In genomic region chr10:8349610-8350249, GRCh38 we compare ENCODE assay signal across 27 cellular contexts.
DNase-seq lines count a peak whose midpoint lies in the region; ATAC-seq and TF ChIP-seq lines count a peak whose summit lies in the region.
"Had no signal": no experiment of that assay in that cellular context is flagged by ENCODE, and none has a peak within 500 bp of the region (broad histone marks: within the 10 kb centered on the region; RNA-seq: fewer than 3 reads in every experiment).

No MANE protein-coding gene starts in this region.

- H3K4me1 ChIP-seq in A673 (ENCODE audit: insufficient read depth, low read length, poor library complexity, severe bottlenecking) (peaks cover 30% of the 10 kb centered on the region), body of pancreas (no peaks in the 10 kb centered on the region)
- H3K4me1 ChIP-seq: tibial nerve had no signal

- no peak overlapping the region for H3K4me3 ChIP-seq in A673 (ENCODE audit: low read depth, low read length, poor library complexity, severe bottlenecking)
- H3K4me3 ChIP-seq in body of pancreas = no peak overlapping the region
- H3K4me3 ChIP-seq: lung, ovary, tibial nerve had no signal

- H3K9me3 ChIP-seq in A673 (ENCODE audit: low read depth, low read length, poor library complexity, severe bottlenecking) = no peaks in the 10 kb centered on the region
- no peaks in the 10 kb centered on the region for H3K9me3 ChIP-seq in body of pancreas
- H3K9me3 ChIP-seq: ovary, tibial nerve had no signal

- POLR2A ChIA-PET in A673 (lab: Charles Lee; ENCODE audit: low non-redundant PET) = no interaction called here
- POLR2A ChIA-PET in activated CD4-positive, alpha-beta memory T cell treated with anti-CD3 and anti-CD28 coated beads for 36 hours (lab: Charles Lee) = interaction anchor here (1.1 kb wide), 1 partner anchor 17 kb away, joined by 3 read pairs; no protein-coding TSS in a partner anchor

- H3K27ac ChIP-seq in A673 (ENCODE audit: low read depth, low read length, poor library complexity, severe bottlenecking) (no peak overlapping the region), body of pancreas (no peak overlapping the region)
- H3K27ac ChIP-seq: ovary, tibial nerve had no signal

- H3K27me3 Mint-ChIP-seq in activated CD4-positive, alpha-beta memory T cell treated with anti-CD3 and anti-CD28 coated beads for 36 hours = peaks cover 2% of the 10 kb centered on the region
- H3K27me3 Mint-ChIP-seq: activated B cell treated with CpG ODN at 0.5 μM for 24 hours had no signal

- H3K4me1 Mint-ChIP-seq in activated CD4-positive, alpha-beta memory T cell treated with anti-CD3 and anti-CD28 coated beads for 36 hours (ENCODE audit: low read depth) = peaks cover 3% of the 10 kb centered on the region
- H3K4me1 Mint-ChIP-seq: activated B cell treated with CpG ODN at 0.5 μM for 24 hours, CD14-positive monocyte had no signal

- ATAC-seq in body of pancreas (no peak), HG03442 (IDR thresholded peaks at IDR 0.05; ENCODE audit: unreplicated experiment) (no peak)
- ATAC-seq: activated CD8-positive, alpha-beta T cell treated with anti-CD3 and anti-CD28 coated beads, Interleukin-2, amount 10 ng/mL, durations not matched to agents 7 days and 5 days; HepG2 had no signal

- CTCF ChIA-PET in A673 (lab: Charles Lee) = no interaction called here
- CTCF ChIA-PET in activated CD4-positive, alpha-beta memory T cell treated with anti-CD3 and anti-CD28 coated beads for 36 hours (lab: Charles Lee) = no interaction called here

- H3K27ac Mint-ChIP-seq in activated CD4-positive, alpha-beta memory T cell treated with anti-CD3 and anti-CD28 coated beads for 36 hours = peak overlapping the region; percentile 78
- H3K27ac Mint-ChIP-seq: activated B cell treated with CpG ODN at 0.5 μM for 24 hours; activated CD8-positive, alpha-beta T cell treated with anti-CD3 and anti-CD28 coated beads, Interleukin-2, amount 10 ng/mL, durations not matched to agents 7 days and 5 days; CD14-positive monocyte; HFFc6 had no signal

- TF ChIP-seq CTCF in A673 (conservative IDR thresholded peaks at IDR 0.05; ENCODE audit: low read depth, low read length) (no peak), body of pancreas (IDR thresholded peaks at IDR 0.05) (no peak)

- H3K27me3 ChIP-seq in A673 (replicated peaks; ENCODE audit: insufficient read depth, low read depth, low read length, poor library complexity) (no peaks in the 10 kb centered on the region), body of pancreas (no peaks in the 10 kb centered on the region)
- H3K27me3 ChIP-seq: ovary, tibial nerve had no signal

- H3K36me3 Mint-ChIP-seq in activated CD4-positive, alpha-beta memory T cell treated with anti-CD3 and anti-CD28 coated beads for 36 hours = peaks cover 3% of the 10 kb centered on the region
- H3K36me3 Mint-ChIP-seq: CD14-positive monocyte had no signal

- H3K4me3 Mint-ChIP-seq in activated CD4-positive, alpha-beta memory T cell treated with anti-CD3 and anti-CD28 coated beads for 36 hours = peak overlapping the region; percentile 16
- H3K4me3 Mint-ChIP-seq: activated B cell treated with CpG ODN at 0.5 μM for 24 hours; activated CD8-positive, alpha-beta T cell treated with anti-CD3 and anti-CD28 coated beads, Interleukin-2, amount 10 ng/mL, durations not matched to agents 7 days and 5 days; activated T-cell treated with anti-CD3 and anti-CD28 coated beads, Interleukin-2, amount 50 U/mL, for 4 hours; CD14-positive monocyte; HFFc6 had no signal

- 21 to 28% methylated on average over 10 of the region's 10 CpGs for WGBS in body of pancreas, 2 donors

- no TSS peak for BruUV-seq in A673 (replicated peaks; lab: Mats Ljungman, UMichigan)

- H3K9me3 Mint-ChIP-seq in activated CD4-positive, alpha-beta memory T cell treated with anti-CD3 and anti-CD28 coated beads for 36 hours = peaks cover 3% of the 10 kb centered on the region
- H3K9me3 Mint-ChIP-seq: activated T-cell treated with anti-CD3 and anti-CD28 coated beads, Interleukin-2, amount 50 U/mL, for 4 hours had no signal

- DNase-seq in A673 (ENCODE audit: low spot score) (peak; percentile 12), ELF-1 (ENCODE audit: low read depth, low spot score) (peak; percentile 21), islet precursor cell (peak; percentile 76), body of pancreas (no peak)
- DNase-seq in activated CD4-positive, alpha-beta memory T cell treated with anti-CD3 and anti-CD28 coated beads for 36 hours = no peak
- DNase-seq in stimulated activated CD4-positive, alpha-beta T cell treated with anti-CD3 and anti-CD28 coated beads, Interleukin-15, amount 100 ng/mL, for 24 hours = no peak
- DNase-seq: activated B cell treated with CpG ODN at 0.5 μM for 24 hours; activated CD8-positive, alpha-beta T cell treated with anti-CD3 and anti-CD28 coated beads, Interleukin-2, amount 10 ng/mL, durations not matched to agents 7 days and 5 days; activated naive CD4-positive, alpha-beta T cell; activated T-cell treated with anti-CD3 and anti-CD28 coated beads, Interleukin-2, amount 50 U/mL, for 4 hours; amniotic stem cell; HFFc6; NCI-H187; NCI-H2171; NCI-H510A treated with DMSO at 0.1 percent for 48 hours; ovary; retina; SHP77 treated with DMSO at 0.1 percent for 48 hours; small intestine; stimulated activated CD4-positive, alpha-beta T cell treated with anti-CD3 and anti-CD28 coated beads, Interleukin-2, amount 100 ng/mL, for 24 hours; SW 1271; T1000 had no signal

- no peak for TF ChIP-seq POLR2A in body of pancreas (IDR thresholded peaks at IDR 0.05)

- intact Hi-C loops in A673 (cut with micrococcal nuclease; ENCODE audit: unreplicated experiment) (no loop called here), body of pancreas (cut with DNase I) (no loop called here)
- intact Hi-C loops in activated CD4-positive, alpha-beta memory T cell treated with anti-CD3 and anti-CD28 coated beads for 36 hours (cut with micrococcal nuclease) = loop anchor here (1.0 kb wide), 1 partner anchor 11 kb away; no protein-coding TSS in a partner anchor

- H3K36me3 ChIP-seq in A673 (ENCODE audit: insufficient read depth, low read length, poor library complexity, severe bottlenecking) (no peaks in the 10 kb centered on the region), body of pancreas (replicated peaks in 1 of 2; ENCODE audit: insufficient read depth in 1 of 2, low read depth in 2 of 2) (no peaks in the 10 kb centered on the region)
- H3K36me3 ChIP-seq: ovary, tibial nerve had no signal

Comparison
In these comparisons a context has a peak if more than half of its experiments do, and no peak if none do; other contexts are left out.
1. DNase-seq: peak in A673 (single experiment), ELF-1 (single experiment) and islet precursor cell (single experiment); none in activated CD4-positive, alpha-beta memory T cell treated with anti-CD3 and anti-CD28 coated beads for 36 hours (single experiment), body of pancreas (0 of 4) and stimulated activated CD4-positive, alpha-beta T cell treated with anti-CD3 and anti-CD28 coated beads, Interleukin-15, amount 100 ng/mL, for 24 hours (single experiment).